29 cellular contexts compared by ENCODE assay signal in the genomic region with DNA sequence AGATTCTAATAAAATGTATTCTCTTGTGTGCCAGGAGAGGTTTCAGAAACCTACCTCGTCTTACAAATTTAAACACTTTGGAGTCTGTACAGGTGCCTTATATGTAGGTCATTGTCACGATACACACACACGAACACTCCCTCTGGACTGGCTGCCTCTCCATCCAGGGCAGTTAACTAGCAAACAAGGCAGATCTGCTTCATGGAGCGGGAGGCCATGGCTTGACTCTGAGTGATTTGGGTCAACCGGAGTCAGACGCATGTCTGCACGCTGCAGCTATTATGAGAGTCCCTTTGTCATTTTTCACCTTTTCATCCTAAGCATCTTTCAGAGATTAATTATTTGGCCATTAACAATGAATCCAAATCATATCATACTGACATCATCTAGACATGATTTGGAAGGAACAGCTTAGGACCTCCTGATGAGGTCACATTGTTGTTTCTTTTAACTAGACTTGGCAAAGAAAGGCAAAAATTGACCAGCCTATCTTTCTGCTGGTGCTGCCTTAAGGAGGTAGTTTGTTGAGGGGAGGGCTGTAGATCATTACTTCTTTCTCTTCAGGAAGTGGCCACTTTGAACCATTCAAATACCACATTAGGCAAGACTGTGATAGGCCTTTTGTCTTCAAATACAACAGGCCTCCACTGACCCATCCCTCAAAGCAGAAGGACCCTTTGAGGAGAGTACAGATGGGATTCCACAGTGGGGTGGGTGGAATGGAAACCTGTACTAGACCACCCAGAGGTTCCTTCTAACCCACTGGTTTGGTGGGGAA. TPM values are rescaled to one million over a fixed set of nuclear protein-coding genes. Genes with fewer than 3 reads are reported as not detected.
"Had no signal": no experiment of that assay in that cellular context is flagged by ENCODE, and none has a peak within 500 bp of the region (broad histone marks: within the 10 kb centered on the region; RNA-seq: fewer than 3 reads in every experiment).

No MANE protein-coding gene starts in this region.

- ATAC-seq: esophagus mucosa, gastrocnemius medialis, heart right ventricle, left colon, left lung, left ventricle myocardium superior, lower lobe of right lung, mucosa of descending colon had no signal

- H3K27me3 ChIP-seq: dorsolateral prefrontal cortex, esophagus squamous epithelium, gastrocnemius medialis, heart right ventricle, left lung had no signal

- H3K4me3 ChIP-seq: coronary artery, dorsolateral prefrontal cortex, esophagus squamous epithelium, gastrocnemius medialis, heart right ventricle, left lung, lower lobe of right lung, mucosa of descending colon had no signal

- H3K4me1 ChIP-seq: left lung, lower lobe of right lung had no signal

- DNase-seq: dermis blood vessel endothelial cell; dorsolateral prefrontal cortex; effector CD4-positive, alpha-beta T cell; effector memory CD4-positive, alpha-beta T cell; esophagus squamous epithelium; foreskin fibroblast; foreskin melanocyte; gastrocnemius medialis; glutamatergic neuron; head of caudate nucleus; heart right ventricle; hippocampal formation; immature natural killer cell; kidney; kidney glomerular epithelial cell; left colon; left lung; left ventricle myocardium superior; lower lobe of right lung; mesenchymal stem cell; mucosa of descending colon; naive B cell had no signal

- H3K27ac ChIP-seq: coronary artery, dorsolateral prefrontal cortex, epithelial cell of prostate, esophagus squamous epithelium, gastrocnemius medialis, heart right ventricle, left lung, lower lobe of right lung had no signal

- H3K9me3 ChIP-seq: esophagus squamous epithelium, gastrocnemius medialis, heart right ventricle, left lung, lower lobe of right lung, mucosa of descending colon had no signal

- FAIRE-seq: colon, endometrium, kidney had no signal

RNA-seq across cellular contexts. Expression of gene HLF, which starts 58.9 kb away (rescaled TPM):
- total RNA-seq: dermis blood vessel endothelial cell, glomerular endothelial cell, lung microvascular endothelial cell had no signal
